9 cellular contexts compared by ENCODE assay signal in genomic region chrX:15903186-15903681, GRCh38. TPM values are rescaled to one million over a fixed set of nuclear protein-coding genes. Genes with fewer than 3 reads are reported as not detected.
DNase-seq lines count a peak whose midpoint lies in the region; ATAC-seq and TF ChIP-seq lines count a peak whose summit lies in the region.
"Had no signal": no experiment of that assay in that cellular context is flagged by ENCODE, and none has a peak within 500 bp of the region (broad histone marks: within the 10 kb centered on the region; RNA-seq: fewer than 3 reads in every experiment).

No MANE protein-coding gene starts in this region.

- H3K4me2 ChIP-seq in MM.1S (ENCODE audit: low read depth, low read length): peak overlapping the region; percentile 60

- 0 out of 2 replicates have a peak overlapping the region, but pooled peaks have one; percentile 61 for H2AFZ ChIP-seq in MM.1S (ENCODE audit: low read length)

- ATAC-seq in GM18873 (IDR thresholded peaks at IDR 0.05; ENCODE audit: low FRiP score, unreplicated experiment): peak; percentile 89
- ATAC-seq in HG02588 (IDR thresholded peaks at IDR 0.05; ENCODE audit: unreplicated experiment): peak; percentile 91
- ATAC-seq in body of pancreas: no peak

- peak overlapping the region; percentile 23; the same call in 1 of the 2 replicates for H3K9ac ChIP-seq in MM.1S (ENCODE audit: low read length)

- no peaks in the 10 kb centered on the region for H3K27me3 ChIP-seq in MM.1S (replicated peaks; ENCODE audit: insufficient read depth, low read length)
- H3K27me3 ChIP-seq in left ventricle myocardium inferior (ENCODE audit: low read depth): no peaks in the 10 kb centered on the region
- H3K27me3 ChIP-seq in body of pancreas: no peaks in the 10 kb centered on the region

- intact Hi-C loops in left ventricle myocardium inferior (cut with micrococcal nuclease): no loop called here
- intact Hi-C loops in body of pancreas (cut with DNase I): no loop called here

- H3F3A ChIP-seq in MM.1S (ENCODE audit: insufficient read depth, low read length): peaks cover 14% of the 10 kb centered on the region

- no peaks in the 10 kb centered on the region for H3K79me2 ChIP-seq in MM.1S (ENCODE audit: low read length)

- no peaks in the 10 kb centered on the region for H4K20me1 ChIP-seq in MM.1S (ENCODE audit: insufficient read depth, low read length)

- H3K36me3 ChIP-seq in MM.1S (replicated peaks; ENCODE audit: insufficient read depth, low read length): no peaks in the 10 kb centered on the region
- no peaks in the 10 kb centered on the region for H3K36me3 ChIP-seq in left ventricle myocardium inferior
- H3K36me3 ChIP-seq in body of pancreas (replicated peaks in 1 of 2; ENCODE audit: insufficient read depth in 1 of 2, low read depth in 2 of 2): no peaks in the 10 kb centered on the region

- no peaks in the 10 kb centered on the region for H3K9me2 ChIP-seq in MM.1S (replicated peaks; ENCODE audit: insufficient read depth, low read length)

- no peaks in the 10 kb centered on the region for H3K9me3 ChIP-seq in MM.1S (replicated peaks; ENCODE audit: insufficient read depth, low read length)
- H3K9me3 ChIP-seq in left ventricle myocardium inferior (replicated peaks): no peaks in the 10 kb centered on the region
- no peaks in the 10 kb centered on the region for H3K9me3 ChIP-seq in body of pancreas

- 73 to 89% methylated on average over 4 to 5 of the region's 5 CpGs for WGBS in body of pancreas, 2 donors

- H3K4me1 ChIP-seq in MM.1S (ENCODE audit: low read length) (peaks cover 9% of the 10 kb centered on the region; the same call in 1 of the 2 replicates), left ventricle myocardium inferior (no peaks in the 10 kb centered on the region), body of pancreas (no peaks in the 10 kb centered on the region)

- peak; percentile 83 for DNase-seq in MM.1S
- DNase-seq in medulla oblongata (ENCODE audit: extremely low spot score): peak; percentile 31
- DNase-seq in left ventricle myocardium inferior: no peak
- no peak for DNase-seq in stimulated activated CD4-positive, alpha-beta T cell treated with anti-CD3 and anti-CD28 coated beads, Interleukin-15, amount 100 ng/mL, for 24 hours
- no peak for DNase-seq in body of pancreas
- DNase-seq in SW 1271 (lab: John Stamatoyannopoulos, UW): no peak
- DNase-seq: IMR-90 had no signal

- TF ChIP-seq POLR2A in body of pancreas (IDR thresholded peaks at IDR 0.05): no peak

- peak overlapping the region; percentile 86; the same call in 1 of the 2 replicates for H3K27ac ChIP-seq in MM.1S (ENCODE audit: low read length)
- no peak overlapping the region for H3K27ac ChIP-seq in left ventricle myocardium inferior (replicated peaks)
- no peak overlapping the region for H3K27ac ChIP-seq in body of pancreas

- no peak overlapping the region for H3K4me3 ChIP-seq in MM.1S (ENCODE audit: low read length)
- H3K4me3 ChIP-seq in left ventricle myocardium inferior: no peak overlapping the region
- H3K4me3 ChIP-seq in body of pancreas: no peak overlapping the region

- TF ChIP-seq CTCF in MM.1S (IDR thresholded peaks at IDR 0.05; ENCODE audit: low read length) (no peak), left ventricle myocardium inferior (IDR thresholded peaks at IDR 0.05; ENCODE audit: borderline replicate concordance) (no peak), body of pancreas (IDR thresholded peaks at IDR 0.05) (no peak)

RNA-seq across cellular contexts. Expression of gene AP1S2, which starts 48.6 kb away (rescaled TPM):
- total RNA-seq in left ventricle myocardium inferior (143 TPM), body of pancreas (10 to 100 TPM in 1 of 2 donors, 1 to 10 TPM in 1; 7.6 to 11.7 TPM)

Comparison
In these comparisons a context has a peak if more than half of its experiments do, and no peak if none do; other contexts are left out.
1. DNase-seq: peak in MM.1S (single experiment) and medulla oblongata (single experiment); none in left ventricle myocardium inferior (single experiment), stimulated activated CD4-positive, alpha-beta T cell treated with anti-CD3 and anti-CD28 coated beads, Interleukin-15, amount 100 ng/mL, for 24 hours (single experiment), body of pancreas (0 of 4) and SW 1271 (0 of 2).
2. RNA of gene AP1S2, which starts 48.6 kb away (total RNA-seq): 143 TPM in left ventricle myocardium inferior (single experiment); 7.6 to 11.7 TPM in body of pancreas; every median in the first group is over 10 times any median in the second.